27 cellular contexts compared by ENCODE assay signal in the genomic region with DNA sequence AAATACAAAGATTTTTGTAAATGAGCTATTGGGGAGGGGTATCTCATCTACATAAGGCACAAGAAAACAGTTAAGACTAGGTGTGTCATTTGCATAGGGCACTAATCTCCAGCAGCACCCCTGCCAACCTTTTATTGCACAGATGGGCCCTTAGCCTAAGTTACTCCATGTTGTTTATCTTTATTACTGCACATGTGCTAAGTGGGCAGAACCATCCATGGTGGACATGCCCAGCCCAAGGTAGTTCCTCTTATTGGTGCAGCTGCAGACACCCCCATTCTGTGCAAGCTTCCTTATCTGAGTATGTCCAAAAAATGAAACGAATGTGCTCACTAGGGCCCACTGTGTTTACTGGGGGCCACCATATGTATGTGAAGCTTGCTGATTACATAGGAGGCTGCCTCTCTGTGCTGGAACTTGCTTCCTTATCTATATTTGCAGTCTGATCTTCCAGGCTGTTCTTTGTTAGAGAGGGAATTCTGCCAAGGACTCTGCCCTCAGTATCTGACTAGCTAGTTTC.
DNase-seq lines count a peak whose midpoint lies in the region; ATAC-seq and TF ChIP-seq lines count a peak whose summit lies in the region.
"Had no signal": no experiment of that assay in that cellular context is flagged by ENCODE, and none has a peak within 500 bp of the region (broad histone marks: within the 10 kb centered on the region; RNA-seq: fewer than 3 reads in every experiment).

No MANE protein-coding gene starts in this region.

- H2AK5ac ChIP-seq in mesenchymal stem cell (ENCODE audit: low read length, severe bottlenecking): no peak overlapping the region

- H4K91ac ChIP-seq in mesenchymal stem cell (ENCODE audit: low read length): no peak overlapping the region

- H3K9ac ChIP-seq in colonic mucosa (ENCODE audit: low read depth in 2 of 2, low read length in 2 of 2) (no peak overlapping the region), mesenchymal stem cell (ENCODE audit: low read length) (no peak overlapping the region)

- no peak overlapping the region for H3K14ac ChIP-seq in mesenchymal stem cell (ENCODE audit: low read length in 2 of 2)

- 58% methylated on average over 1 of the region's 1 CpG for WGBS in mesenchymal stem cell
- 16 to 31% (median 25%) methylated on average over 1 of the region's 1 CpG for WGBS in heart left ventricle, 4 donors

- no peak overlapping the region for H2BK12ac ChIP-seq in mesenchymal stem cell (ENCODE audit: low read length in 2 of 2)

- no peaks in the 10 kb centered on the region for H3K79me1 ChIP-seq in mesenchymal stem cell (replicated peaks; ENCODE audit: low read length, poor library complexity, severe bottlenecking)

- no peaks in the 10 kb centered on the region for H3K9me3 ChIP-seq in colonic mucosa
- H3K9me3 ChIP-seq in mesenchymal stem cell (ENCODE audit: control insufficient read depth, low read length): no peaks in the 10 kb centered on the region
- H3K9me3 ChIP-seq in heart left ventricle: peaks cover 0 to 8% (median 0%) of the 10 kb centered on the region in 12 donors
- H3K9me3 ChIP-seq: tibial nerve had no signal

- H3K4me2 ChIP-seq in mesenchymal stem cell (ENCODE audit: low read length, poor library complexity, severe bottlenecking): no peak overlapping the region
- H3K4me2 ChIP-seq: GM23338 had no signal

- H3K4me3 Mint-ChIP-seq in stimulated activated memory B cell treated with anti-CD40 and anti-IgM and Interleukin-4, amounts not matched to agents 10 μg/mL and 1 μg/mL and 100 μg/mL, for 72 hours: no peak overlapping the region
- H3K4me3 Mint-ChIP-seq: activated CD4-positive, alpha-beta T cell treated with anti-CD3 and anti-CD28 coated beads, Interleukin-2, amount 10 ng/mL, durations not matched to agents 24 days and 14 days; activated naive CD4-positive, alpha-beta T cell treated with anti-CD3 and anti-CD28 coated beads, Interleukin-2, amount 50 U/mL, for 24 hours; activated T-cell treated with anti-CD3 and anti-CD28 coated beads, Interleukin-2, amount 50 U/mL, for 72 hours; CD8-positive, alpha-beta memory T cell; GM23338; naive thymus-derived CD4-positive, alpha-beta T cell; T-cell had no signal

- no peak overlapping the region for H4K8ac ChIP-seq in mesenchymal stem cell (ENCODE audit: low read length)

- no peak for TF ChIP-seq POLR2A in heart left ventricle (IDR thresholded peaks at IDR 0.05)

- H3K4ac ChIP-seq in mesenchymal stem cell (ENCODE audit: low read depth in 1 of 2, low read length in 2 of 2): no peak overlapping the region

- no peak overlapping the region for H3K27ac ChIP-seq in colonic mucosa
- no peak overlapping the region for H3K27ac ChIP-seq in mesenchymal stem cell (ENCODE audit: low read length, poor library complexity, severe bottlenecking)
- H3K27ac ChIP-seq in heart left ventricle: no peak overlapping the region
- H3K27ac ChIP-seq: cardiac muscle cell, tibial nerve, WERI-Rb-1 had no signal

- no peak overlapping the region for H3K27ac Mint-ChIP-seq in stimulated activated memory B cell treated with anti-CD40 and anti-IgM and Interleukin-4, amounts not matched to agents 10 μg/mL and 1 μg/mL and 100 μg/mL, for 72 hours
- H3K27ac Mint-ChIP-seq: activated CD4-positive, alpha-beta T cell treated with anti-CD3 and anti-CD28 coated beads, Interleukin-2, amount 10 ng/mL, durations not matched to agents 24 days and 14 days; activated T-cell treated with anti-CD3 and anti-CD28 coated beads, Interleukin-2, amount 50 U/mL, for 72 hours; CD8-positive, alpha-beta memory T cell; GM23338; naive thymus-derived CD4-positive, alpha-beta T cell; T-cell had no signal

- H3K9me3 Mint-ChIP-seq in stimulated activated memory B cell treated with anti-CD40 and anti-IgM and Interleukin-4, amounts not matched to agents 10 μg/mL and 1 μg/mL and 100 μg/mL, for 72 hours: peaks cover 4% of the 10 kb centered on the region
- H3K9me3 Mint-ChIP-seq: activated naive CD4-positive, alpha-beta T cell treated with anti-CD3 and anti-CD28 coated beads, Interleukin-2, amount 50 U/mL, for 24 hours had no signal

- intact Hi-C loops in colonic mucosa (cut with DNase I): no loop called here
- intact Hi-C loops in heart left ventricle (cut with DNase I): no loop called here

- ATAC-seq in stimulated activated memory B cell treated with anti-CD40 and anti-IgM and Interleukin-4, amounts not matched to agents 10 μg/mL and 1 μg/mL and 100 μg/mL, for 72 hours: peak; percentile 20
- no peak for ATAC-seq in heart left ventricle
- ATAC-seq: activated T-cell treated with anti-CD3 and anti-CD28 coated beads, Interleukin-2, amount 50 U/mL, for 72 hours; GM23338; naive thymus-derived CD4-positive, alpha-beta T cell; T-cell had no signal

- H2AFZ ChIP-seq in mesenchymal stem cell (ENCODE audit: low read depth, low read length): no peak overlapping the region
- H2AFZ ChIP-seq: GM23338 had no signal

- H2BK15ac ChIP-seq in mesenchymal stem cell (ENCODE audit: low read depth, poor library complexity, severe bottlenecking): no peak overlapping the region

- no peaks in the 10 kb centered on the region for H3K36me3 ChIP-seq in colonic mucosa
- H3K36me3 ChIP-seq in mesenchymal stem cell (ENCODE audit: control insufficient read depth in 1 of 2, insufficient read depth in 2 of 2, low read depth in 1 of 2, low read length in 2 of 2): no peaks in the 10 kb centered on the region
- no peaks in the 10 kb centered on the region for H3K36me3 ChIP-seq in heart left ventricle
- H3K36me3 ChIP-seq: cardiac muscle cell, tibial nerve, WERI-Rb-1 had no signal

- H3K27me3 Mint-ChIP-seq in stimulated activated memory B cell treated with anti-CD40 and anti-IgM and Interleukin-4, amounts not matched to agents 10 μg/mL and 1 μg/mL and 100 μg/mL, for 72 hours: peaks cover 16% of the 10 kb centered on the region

- DNase-seq in NOMO-1 (lab: John Stamatoyannopoulos, UW; ENCODE audit: unreplicated experiment in 2 of 2) (peak; percentile 5 to 23), NOMO-1 treated with dmso at 0.1 percent for 144 hours (lab: John Stamatoyannopoulos, UW; ENCODE audit: unreplicated experiment) (no peak), NOMO-1 treated with DMSO at 0.1 percent for 48 hours (lab: John Stamatoyannopoulos, UW; ENCODE audit: unreplicated experiment) (peak; percentile 19), colonic mucosa (peak; percentile 23), mesenchymal stem cell (no peak), cerebellar cortex (ENCODE audit: low spot score) (no peak), heart left ventricle (no peak)
- DNase-seq: 8988T; activated CD4-positive, alpha-beta T cell treated with anti-CD3 and anti-CD28 coated beads, Interleukin-2, amount 10 ng/mL, durations not matched to agents 24 days and 14 days; activated T-cell treated with anti-CD3 and anti-CD28 coated beads, Interleukin-2, amount 50 U/mL, for 72 hours; aorta; CD8-positive, alpha-beta memory T cell; glutamatergic neuron; mesendoderm; naive thymus-derived CD4-positive, alpha-beta T cell; NCI-H1105 treated with DMSO at 0.1 percent for 48 hours; NCI-H2029 treated with DMSO at 0.1 percent for 48 hours; nucleus accumbens; SHP77; stimulated activated CD8-positive, alpha-beta memory T cell treated with anti-CD3 and anti-CD28 coated beads, Interleukin-4, amount 100 ng/mL, for 48 hours; T-cell; WERI-Rb-1 had no signal

- TF ChIP-seq CTCF in colonic mucosa (IDR thresholded peaks at IDR 0.05): no peak
- no peak for TF ChIP-seq CTCF in heart left ventricle (IDR thresholded peaks at IDR 0.05)

- no peak overlapping the region for H2BK120ac ChIP-seq in mesenchymal stem cell (ENCODE audit: low read depth, low read length)

- H3K4me3 ChIP-seq in colonic mucosa (no peak overlapping the region), mesenchymal stem cell (ENCODE audit: insufficient read depth in 1 of 2, low read depth in 1 of 2, low read length in 2 of 2) (no peak overlapping the region), heart left ventricle (no peak overlapping the region)
- H3K4me3 ChIP-seq: cardiac muscle cell, GM23338, tibial nerve had no signal

- no peaks in the 10 kb centered on the region for H3K4me1 ChIP-seq in colonic mucosa
- no peaks in the 10 kb centered on the region for H3K4me1 ChIP-seq in mesenchymal stem cell (ENCODE audit: control insufficient read depth, insufficient read depth, low read depth, low read length)
- H3K4me1 ChIP-seq in heart left ventricle: no peaks in the 10 kb centered on the region
- H3K4me1 ChIP-seq: tibial nerve had no signal

- no peak overlapping the region for H3K23ac ChIP-seq in mesenchymal stem cell (ENCODE audit: low read length in 2 of 2)

- no peak overlapping the region for H2BK5ac ChIP-seq in mesenchymal stem cell (ENCODE audit: low read depth, low read length, poor library complexity, severe bottlenecking)

- H3K27me3 ChIP-seq in colonic mucosa (no peaks in the 10 kb centered on the region), mesenchymal stem cell (ENCODE audit: control insufficient read depth in 1 of 2, insufficient read depth in 1 of 2, low read length in 2 of 2) (no peaks in the 10 kb centered on the region), heart left ventricle (no peaks in the 10 kb centered on the region)
- H3K27me3 ChIP-seq: cardiac muscle cell, tibial nerve had no signal

- no peaks in the 10 kb centered on the region for H3K36me3 Mint-ChIP-seq in stimulated activated memory B cell treated with anti-CD40 and anti-IgM and Interleukin-4, amounts not matched to agents 10 μg/mL and 1 μg/mL and 100 μg/mL, for 72 hours

- no peak overlapping the region for H3K18ac ChIP-seq in mesenchymal stem cell (ENCODE audit: low read depth in 1 of 2, low read length in 2 of 2)

- H3K4me1 Mint-ChIP-seq in stimulated activated memory B cell treated with anti-CD40 and anti-IgM and Interleukin-4, amounts not matched to agents 10 μg/mL and 1 μg/mL and 100 μg/mL, for 72 hours: no peaks in the 10 kb centered on the region
- H3K4me1 Mint-ChIP-seq: activated CD4-positive, alpha-beta T cell treated with anti-CD3 and anti-CD28 coated beads, Interleukin-2, amount 10 ng/mL, durations not matched to agents 24 days and 14 days; activated naive CD4-positive, alpha-beta T cell treated with anti-CD3 and anti-CD28 coated beads, Interleukin-2, amount 50 U/mL, for 24 hours; CD8-positive, alpha-beta memory T cell; T-cell had no signal

Comparison
In these comparisons a context has a peak if more than half of its experiments do, and no peak if none do; other contexts are left out.
1. DNase-seq: peak in NOMO-1 (2 of 2), NOMO-1 treated with DMSO at 0.1 percent for 48 hours (single experiment) and colonic mucosa (single experiment); none in NOMO-1 treated with dmso at 0.1 percent for 144 hours (single experiment), mesenchymal stem cell (single experiment), cerebellar cortex (single experiment) and heart left ventricle (0 of 5).